Comparison of ENCODE assay signal across 24 cellular contexts in genomic region chr11:56103210-56103737, GRCh38. TPM values are rescaled to one million over a fixed set of nuclear protein-coding genes. Genes with fewer than 3 reads are reported as not detected.
DNase-seq lines count a peak whose midpoint lies in the region; ATAC-seq and FAIRE-seq lines count a peak whose summit lies in the region.
"Had no signal": no experiment of that assay in that cellular context is flagged by ENCODE, and none has a peak within 500 bp of the region (broad histone marks: within the 10 kb centered on the region; RNA-seq: fewer than 3 reads in every experiment).

TSS of gene OR8H2 (plus strand) at chr11:56103687. CDS start at chr11:56105043, 1,356 bp downstream.

- ATAC-seq in GM18519 (IDR thresholded peaks at IDR 0.05; ENCODE audit: low FRiP score, unreplicated experiment), result no peak
- ATAC-seq: K562 had no signal

- H3K27ac ChIP-seq in small intestine (ENCODE audit: low read depth in 1 of 2, low read length in 1 of 2), result no peak within 1 kb of the TSS
- H3K27ac ChIP-seq: RWPE1, SK-N-MC had no signal

- peak; percentile 38 for DNase-seq in NCI-H2171 treated with DMSO at 0.1 percent for 48 hours (lab: John Stamatoyannopoulos, UW)
- no peak for DNase-seq in small intestine
- DNase-seq in NCI-H1048 (lab: John Stamatoyannopoulos, UW), result no peak
- DNase-seq in NCI-H1436 (lab: John Stamatoyannopoulos, UW), result no peak
- DNase-seq: ACHN; BE2C; CD8-positive, alpha-beta memory T cell; DMS 273 treated with DMSO at 0.1 percent for 48 hours; DMS79; EL; H7; Kasumi-1; NCI-H1105; NCI-H2029; NCI-H524; SHP77 had no signal

- no peak within 1 kb of the TSS for H3K4me3 ChIP-seq in small intestine (ENCODE audit: low read depth in 1 of 2, low read length in 2 of 2)
- H3K4me3 ChIP-seq: K562, SK-N-MC had no signal

- H3K36me3 ChIP-seq in small intestine (ENCODE audit: control insufficient read depth in 2 of 2, insufficient read depth in 2 of 2, low read length in 2 of 2), result no peaks in the 10 kb centered on the region
- H3K36me3 ChIP-seq: BE2C had no signal

- FAIRE-seq in G401.6 (lab: Jason Lieb, UNC) (peak; percentile 94), colon (lab: Jason Lieb, UNC) (peak; percentile 90), small intestine (lab: Jason Lieb, UNC) (peak; percentile 82)
- FAIRE-seq: GM12892, K562 had no signal

- H3K4me1 ChIP-seq in small intestine (ENCODE audit: control insufficient read depth in 2 of 2, insufficient read depth in 1 of 2, low read depth in 1 of 2, low read length in 1 of 2), result no peaks in the 10 kb centered on the region
- H3K4me1 ChIP-seq: BE2C had no signal

- H3K27me3 ChIP-seq in small intestine (ENCODE audit: control insufficient read depth in 2 of 2, insufficient read depth in 2 of 2, low read length in 2 of 2), result no peaks in the 10 kb centered on the region
- H3K27me3 ChIP-seq: BE2C had no signal

- H3K9me3 ChIP-seq in small intestine (ENCODE audit: control insufficient read depth, low read depth), result no peaks in the 10 kb centered on the region
- H3K9me3 ChIP-seq: BE2C had no signal

RNA-seq across cellular contexts. Expression of gene OR8H2, which starts in this region (rescaled TPM):
- not detected for polyA plus RNA-seq in small intestine
- polyA plus RNA-seq: CD14-positive monocyte; CD8-positive, alpha-beta memory T cell; K562 had no signal
